In the genomic region with DNA sequence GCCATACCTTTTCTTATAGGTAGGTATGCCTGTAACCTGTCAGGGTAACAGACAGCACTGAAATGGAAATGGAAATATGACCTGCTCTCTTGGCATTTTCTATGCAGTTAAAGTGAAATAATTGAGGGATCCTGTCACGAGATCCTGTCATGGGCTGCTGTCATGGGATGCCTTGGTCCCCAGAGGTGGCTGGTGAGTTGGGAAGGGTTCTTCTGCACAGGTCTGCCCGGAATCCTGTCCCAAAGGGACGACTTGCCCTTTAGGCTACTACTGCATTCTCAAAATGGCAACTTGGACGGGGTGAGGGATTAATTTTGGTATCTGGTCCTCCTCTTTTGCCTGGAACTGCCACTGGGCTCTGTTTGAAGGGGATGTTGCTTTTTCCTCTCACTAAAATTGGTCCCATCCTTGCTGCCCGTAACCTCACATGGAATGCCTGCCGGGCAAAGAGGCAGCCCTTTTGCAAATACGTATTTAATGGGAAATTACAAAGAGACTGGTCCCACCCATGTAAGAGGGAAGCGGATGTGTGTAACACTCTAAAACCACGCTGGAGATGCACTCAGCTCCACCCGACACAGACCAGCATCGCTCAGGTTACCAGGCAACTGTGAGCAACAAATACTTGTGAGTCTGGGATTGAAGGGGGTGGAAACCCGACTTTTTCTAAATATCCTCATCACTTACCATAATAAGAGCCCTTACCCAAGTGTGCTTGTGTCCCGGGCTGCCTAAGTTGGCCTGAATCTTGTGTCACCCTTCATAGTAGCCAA, we compare ENCODE assay signal across 8 cellular contexts. TPM values are rescaled to one million over a fixed set of nuclear protein-coding genes. Genes with fewer than 3 reads are reported as not detected.
DNase-seq lines count a peak whose midpoint lies in the region; ATAC-seq, FAIRE-seq and TF ChIP-seq lines count a peak whose summit lies in the region.

No MANE protein-coding gene starts in this region.

- no peak overlapping the region for H3K9ac ChIP-seq in smooth muscle cell (ENCODE audit: low read depth)

- H3F3A ChIP-seq in smooth muscle cell (ENCODE audit: low read depth) = peaks cover 17% of the 10 kb centered on the region

- H3K79me2 ChIP-seq in smooth muscle cell (ENCODE audit: low read depth) = peaks cover 46% of the 10 kb centered on the region

- peak overlapping the region; percentile 6 for H3K27ac ChIP-seq in smooth muscle cell (ENCODE audit: low read depth)

- POLR2A ChIA-PET in activated CD8-positive, alpha-beta T cell treated with anti-CD3 and anti-CD28 coated beads for 36 hours (lab: Charles Lee) = interaction anchor here (1.0 kb wide), 1 partner anchor 7 kb away, joined by 3 read pairs; no protein-coding TSS in a partner anchor

- peaks cover 15% of the 10 kb centered on the region for H3K36me3 Mint-ChIP-seq in activated CD8-positive, alpha-beta T cell treated with anti-CD3 and anti-CD28 coated beads for 36 hours (ENCODE audit: low read depth)

- peak overlapping the region; percentile 64 for H3K27ac Mint-ChIP-seq in activated CD8-positive, alpha-beta T cell treated with anti-CD3 and anti-CD28 coated beads for 36 hours

- no peaks in the 10 kb centered on the region for H3K27me3 Mint-ChIP-seq in activated CD8-positive, alpha-beta T cell treated with anti-CD3 and anti-CD28 coated beads for 36 hours

- peaks cover 11% of the 10 kb centered on the region for H3K4me1 ChIP-seq in smooth muscle cell (ENCODE audit: low read depth)

- no peaks in the 10 kb centered on the region for H3K27me3 ChIP-seq in smooth muscle cell (ENCODE audit: low read depth)

- H3K9me3 ChIP-seq in smooth muscle cell (replicated peaks; ENCODE audit: low read depth) = no peaks in the 10 kb centered on the region

- DNase-seq in GM04503 (ENCODE audit: low read depth) (peak; percentile 97), fibroblast of peridontal ligament (ENCODE audit: extremely low read depth) (peak; percentile 96), smooth muscle cell (lab: John Stamatoyannopoulos, UW; ENCODE audit: unreplicated experiment) (no peak), NAMALWA (ENCODE audit: low spot score) (no peak), frontal cortex (ENCODE audit: low spot score in 2 of 2) (no peak)
- peak; percentile 70 for DNase-seq in activated CD8-positive, alpha-beta T cell treated with anti-CD3 and anti-CD28 coated beads for 36 hours

- WGBS in smooth muscle cell (ENCODE audit: low lambda C conversion rate) = 86% methylated on average over 13 of the region's 13 CpGs

- no peak for TF ChIP-seq CTCF in activated CD8-positive, alpha-beta T cell treated with anti-CD3 and anti-CD28 coated beads for 36 hours (IDR thresholded peaks at IDR 0.05)
- TF ChIP-seq CTCF in smooth muscle cell (IDR thresholded peaks at IDR 0.05; ENCODE audit: borderline replicate concordance, insufficient read depth, poor library complexity, severe bottlenecking) = no peak

- H3K9me3 Mint-ChIP-seq in activated CD8-positive, alpha-beta T cell treated with anti-CD3 and anti-CD28 coated beads for 36 hours = no peaks in the 10 kb centered on the region

- H3K4me1 Mint-ChIP-seq in activated CD8-positive, alpha-beta T cell treated with anti-CD3 and anti-CD28 coated beads for 36 hours (ENCODE audit: low read depth) = peaks cover 49% of the 10 kb centered on the region

- no peak overlapping the region for H3K4me3 Mint-ChIP-seq in activated CD8-positive, alpha-beta T cell treated with anti-CD3 and anti-CD28 coated beads for 36 hours

- ATAC-seq in activated CD8-positive, alpha-beta T cell treated with anti-CD3 and anti-CD28 coated beads for 36 hours = peak; percentile 87
- ATAC-seq in HG03565 (IDR thresholded peaks at IDR 0.05; ENCODE audit: unreplicated experiment) (no peak), HG03280 (IDR thresholded peaks at IDR 0.05; ENCODE audit: unreplicated experiment) (no peak)

- FAIRE-seq in frontal cortex (lab: Jason Lieb, UNC) = no peak

- intact Hi-C loops in activated CD8-positive, alpha-beta T cell treated with anti-CD3 and anti-CD28 coated beads for 36 hours (cut with micrococcal nuclease) = loop anchor here (5.0 kb wide), 1 partner anchor 156 kb away; no protein-coding TSS in a partner anchor

- peaks cover 100% of the 10 kb centered on the region for H4K20me1 ChIP-seq in smooth muscle cell (ENCODE audit: low read depth)

- H2AFZ ChIP-seq in smooth muscle cell (ENCODE audit: low read depth) = no peak overlapping the region

- CTCF ChIA-PET in activated CD8-positive, alpha-beta T cell treated with anti-CD3 and anti-CD28 coated beads for 36 hours (lab: Charles Lee) = interaction anchor here (1.0 kb wide), 1 partner anchor 27 kb away, joined by 4 read pairs; no protein-coding TSS in a partner anchor

- H3K36me3 ChIP-seq in smooth muscle cell (ENCODE audit: low read depth) = no peaks in the 10 kb centered on the region

- H3K4me3 ChIP-seq in smooth muscle cell = no peak overlapping the region

- H3K4me2 ChIP-seq in smooth muscle cell = no peak overlapping the region

RNA-seq across cellular contexts. Expression of a gene that starts 47.5 kb away (rescaled TPM):
- 1 to 10 TPM; 7.7 TPM for total RNA-seq in activated CD8-positive, alpha-beta T cell treated with anti-CD3 and anti-CD28 coated beads for 36 hours
- total RNA-seq in smooth muscle cell (44.3 and 45.6 TPM in 2 replicates), frontal cortex (1.6 TPM)
- 36.8 and 43.1 TPM in 2 replicates for polyA plus RNA-seq in smooth muscle cell

Comparison
In these comparisons a context has a peak if more than half of its experiments do, and no peak if none do; other contexts are left out.
1. DNase-seq: peak in GM04503 (single experiment), activated CD8-positive, alpha-beta T cell treated with anti-CD3 and anti-CD28 coated beads for 36 hours (single experiment) and fibroblast of peridontal ligament (single experiment); none in smooth muscle cell (single experiment), NAMALWA (single experiment) and frontal cortex (0 of 2).